Comparison of ENCODE assay signal across 15 cellular contexts in the genomic region with DNA sequence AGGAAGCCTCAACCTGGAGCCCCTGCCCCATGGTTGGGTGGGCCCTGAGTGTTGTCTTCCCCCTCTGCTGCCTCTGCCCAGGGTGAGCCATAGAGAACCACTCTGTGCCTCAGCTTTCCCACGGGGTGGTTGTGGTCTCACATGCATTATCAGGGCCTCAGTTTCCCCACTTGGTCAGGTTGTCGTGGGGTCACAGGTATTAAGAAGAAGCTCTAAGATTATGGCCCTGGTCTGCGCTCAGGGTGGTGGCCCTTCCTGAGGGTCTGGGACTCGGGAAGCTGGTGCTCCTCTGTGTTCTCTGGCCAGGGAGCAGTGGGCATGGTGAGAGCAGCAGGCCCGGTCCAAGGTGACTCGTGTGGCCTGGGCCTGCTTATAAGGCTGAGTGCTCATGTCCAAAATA. TPM values are rescaled to one million over a fixed set of nuclear protein-coding genes. Genes with fewer than 3 reads are reported as not detected.
DNase-seq lines count a peak whose midpoint lies in the region; ATAC-seq and TF ChIP-seq lines count a peak whose summit lies in the region.
"Had no signal": no experiment of that assay in that cellular context is flagged by ENCODE, and none has a peak within 500 bp of the region (broad histone marks: within the 10 kb centered on the region; RNA-seq: fewer than 3 reads in every experiment).

No MANE protein-coding gene starts in this region.

- BruUV-seq in PC-3 (replicated peaks; lab: Mats Ljungman, UMichigan) = no TSS peak

- H3K27me3 ChIP-seq in osteoblast (ENCODE audit: insufficient read depth, low read length) = no peaks in the 10 kb centered on the region
- H3K27me3 ChIP-seq in tibial artery = no peaks in the 10 kb centered on the region
- H3K27me3 ChIP-seq in PC-3 (ENCODE audit: low read length) = no peaks in the 10 kb centered on the region

- no peak overlapping the region for H3K4me3 ChIP-seq in osteoblast (ENCODE audit: insufficient read depth, low read length)
- H3K4me3 ChIP-seq in tibial artery = no peak overlapping the region
- H3K4me3 ChIP-seq in PC-3 (ENCODE audit: low read length) = no peak overlapping the region
- H3K4me3 ChIP-seq: A549 had no signal

- no peak overlapping the region for H3K9ac ChIP-seq in PC-3 (ENCODE audit: low read length)

- DNase-seq in Right ventricle myocardium superior (peak; percentile 28), left ventricle myocardium superior (no peak), osteoblast (ENCODE audit: insufficient read length, low spot score, missing footprints) (peak; percentile 73), tibial artery (peak; percentile 14 to 42), PC-3 (no peak), HPDE6-E6E7 (ENCODE audit: extremely low spot score) (no peak)
- DNase-seq: AML-193; Caco-2; CD4-positive, alpha-beta T cell; HCEC 1CT; KG1 had no signal

- POLR2A ChIA-PET in PC-3 (lab: Charles Lee; ENCODE audit: unreplicated experiment) = no interaction called here

- H2AFZ ChIP-seq in osteoblast (ENCODE audit: low read length) = no peak overlapping the region
- H2AFZ ChIP-seq in PC-3 (ENCODE audit: low read length) = no peak overlapping the region

- no peaks in the 10 kb centered on the region for H3K4me1 ChIP-seq in osteoblast (ENCODE audit: insufficient read depth, low read length)
- H3K4me1 ChIP-seq in tibial artery = no peaks in the 10 kb centered on the region
- no peaks in the 10 kb centered on the region for H3K4me1 ChIP-seq in PC-3 (ENCODE audit: insufficient read depth, low read length)
- H3K4me1 ChIP-seq: A549, Caco-2 had no signal

- CTCF ChIA-PET in PC-3 (lab: Charles Lee) = no interaction called here

- no peak overlapping the region for H3K27ac ChIP-seq in osteoblast (ENCODE audit: low read depth, low read length)
- H3K27ac ChIP-seq in tibial artery = no peak overlapping the region
- no peak overlapping the region for H3K27ac ChIP-seq in PC-3 (ENCODE audit: low read length)
- H3K27ac ChIP-seq: 22Rv1, A549, C4-2B had no signal

- ATAC-seq in Right ventricle myocardium superior (ENCODE audit: poor library complexity) (no peak), left ventricle myocardium superior (no peak), PC-3 (no peak), GM21423 (IDR thresholded peaks at IDR 0.05; ENCODE audit: unreplicated experiment) (no peak)
- ATAC-seq: A549 had no signal

- H3K9me3 ChIP-seq in osteoblast (ENCODE audit: low read depth, low read length) = no peaks in the 10 kb centered on the region
- H3K9me3 ChIP-seq in tibial artery = no peaks in the 10 kb centered on the region
- no peaks in the 10 kb centered on the region for H3K9me3 ChIP-seq in PC-3 (ENCODE audit: low read length)
- H3K9me3 ChIP-seq: A549, Caco-2 had no signal

- intact Hi-C loops in Right ventricle myocardium superior (cut with DNase I) (loop anchor here (2.0 kb wide), 1 partner anchor 127 kb away; no protein-coding TSS in a partner anchor), left ventricle myocardium superior (cut with micrococcal nuclease) (loop anchor here (5.0 kb wide), 1 partner anchor 122 kb away; no protein-coding TSS in a partner anchor), tibial artery (cut with DNase I; ENCODE audit: low total_unique reads) (loop anchor here (10.0 kb wide), 1 partner anchor 45 kb away; a partner anchor contains a TSS), PC-3 (cut with micrococcal nuclease) (no loop called here)

- H3F3A ChIP-seq in PC-3 (ENCODE audit: low read length, unreplicated experiment) = no peaks in the 10 kb centered on the region

- no peaks in the 10 kb centered on the region for H3K79me2 ChIP-seq in osteoblast (ENCODE audit: insufficient read depth, low read length)
- no peaks in the 10 kb centered on the region for H3K79me2 ChIP-seq in PC-3 (ENCODE audit: low read length)

- no peaks in the 10 kb centered on the region for H3K9me2 ChIP-seq in PC-3 (replicated peaks; ENCODE audit: low read length)

- TF ChIP-seq CTCF in osteoblast (IDR thresholded peaks at IDR 0.05; ENCODE audit: extremely low read depth, low read depth, low read length) = no peak
- TF ChIP-seq CTCF in tibial artery (IDR thresholded peaks at IDR 0.05) = no peak
- no peak for TF ChIP-seq CTCF in PC-3 (conservative IDR thresholded peaks at IDR 0.05; ENCODE audit: low read depth, low read length)

- H4K20me1 ChIP-seq in osteoblast (ENCODE audit: insufficient read depth, low read length) = peaks cover 10% of the 10 kb centered on the region
- no peaks in the 10 kb centered on the region for H4K20me1 ChIP-seq in PC-3 (ENCODE audit: low read length)

- H3K36me3 ChIP-seq in osteoblast (ENCODE audit: insufficient read depth, low read length) (peaks cover 5% of the 10 kb centered on the region), tibial artery (peaks cover 3 to 58% (median 13%) of the 10 kb centered on the region in 3 donors), PC-3 (ENCODE audit: low read depth, low read length) (no peaks in the 10 kb centered on the region)

- H3K4me2 ChIP-seq in osteoblast (ENCODE audit: insufficient read depth, low read length) (no peak overlapping the region), PC-3 (ENCODE audit: low read length) (no peak overlapping the region)
- H3K4me2 ChIP-seq: A549 had no signal

RNA-seq across cellular contexts. Expression of a gene that starts 17.8 kb away (rescaled TPM):
- 3.9 TPM for total RNA-seq in Right ventricle myocardium superior
- 3.2 TPM for total RNA-seq in left ventricle myocardium superior
- 11.2 and 13.4 TPM in 2 replicates for total RNA-seq in osteoblast
- total RNA-seq in PC-3 (2014; rRNA removed) = 2.5 and 5.6 TPM in 2 replicates

RNA-seq across cellular contexts. Expression of a gene that starts 42.0 kb away (rescaled TPM):
- total RNA-seq in Right ventricle myocardium superior (5.9 TPM), left ventricle myocardium superior (4.9 TPM), osteoblast (12.7 and 14.5 TPM in 2 replicates), PC-3 (2014; rRNA removed) (28.3 and 34.7 TPM in 2 replicates)

RNA-seq across cellular contexts. Expression of a gene that starts 47.2 kb away (rescaled TPM):
- 23.0 TPM for total RNA-seq in Right ventricle myocardium superior
- total RNA-seq in left ventricle myocardium superior = 19.9 TPM
- 15.3 and 18.5 TPM in 2 replicates for total RNA-seq in osteoblast
- 24.5 and 41.5 TPM in 2 replicates for total RNA-seq in PC-3 (2014; rRNA removed)

Comparison
In these comparisons a context has a peak if more than half of its experiments do, and no peak if none do; other contexts are left out.
1. DNase-seq: peak in Right ventricle myocardium superior (single experiment), osteoblast (single experiment) and tibial artery (2 of 2); none in left ventricle myocardium superior (single experiment), PC-3 (single experiment) and HPDE6-E6E7 (single experiment).